ENCODE assay signal across 1 cellular context in genomic region chr2:128622371-128622770, GRCh38.
TF ChIP-seq lines count a peak whose summit lies in the region.

No MANE protein-coding gene starts in this region.

TF ChIP-seq in IMR-90, 13 proteins besides CTCF, POLR2A, EP300 and RAD21 (continued from another document):
- TF ChIP-seq MAFK (IDR thresholded peaks at IDR 0.05; ENCODE audit: low read depth, low read length) (no peak), USF2 (IDR thresholded peaks at IDR 0.05; ENCODE audit: low read depth, low read length) (no peak)
